ENCODE assay signal across 1 cellular context in the genomic region with DNA sequence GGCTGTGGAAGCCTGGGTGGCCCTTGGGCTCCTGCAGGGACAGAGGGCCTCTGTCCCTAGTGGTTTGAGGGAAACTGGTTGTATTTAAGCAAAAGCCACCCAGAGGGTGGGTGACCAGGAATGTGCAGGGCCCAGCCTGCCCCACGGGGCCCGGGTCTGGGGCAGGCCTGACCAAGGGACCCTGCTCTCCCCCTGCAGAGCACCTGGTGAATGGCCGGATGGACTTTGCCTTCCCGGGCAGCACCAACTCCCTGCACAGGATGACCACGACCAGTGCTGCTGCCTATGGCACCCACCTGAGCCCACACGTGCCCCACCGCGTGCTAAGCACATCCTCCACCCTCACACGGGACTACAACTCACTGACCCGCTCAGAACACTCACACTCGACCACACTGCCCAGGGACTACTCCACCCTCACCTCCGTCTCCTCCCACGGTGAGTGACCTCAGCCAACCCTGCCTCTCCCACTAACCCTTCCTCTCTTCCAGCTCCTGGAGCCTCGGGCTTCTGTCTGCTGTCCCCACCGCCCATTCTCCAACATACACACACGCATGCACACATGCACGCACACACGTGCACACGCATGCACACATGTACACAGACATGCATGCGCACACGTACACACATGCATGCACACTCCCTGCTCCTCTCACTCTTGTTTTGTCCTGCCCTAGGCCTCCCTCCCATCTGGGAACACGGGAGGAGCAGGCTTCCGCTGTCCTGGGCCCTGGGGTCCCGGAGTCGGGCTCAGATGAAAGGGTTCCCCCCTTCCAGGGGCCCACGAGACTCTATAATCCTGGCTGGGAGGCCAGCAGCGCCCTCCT.
TF ChIP-seq lines count a peak whose summit lies in the region.

No MANE protein-coding gene starts in this region.

TF ChIP-seq in liver, 16 proteins besides CTCF, POLR2A, EP300 and RAD21:
- TF ChIP-seq SP1 (IDR thresholded peaks at IDR 0.05) (peak; percentile 64), JUND (IDR thresholded peaks at IDR 0.05) (no peak), RXRA (IDR thresholded peaks at IDR 0.05) (peak; percentile 69 to 76), EGR1 (IDR thresholded peaks at IDR 0.05; ENCODE audit: low read depth in 2 of 2) (no peak), FOXA2 (IDR thresholded peaks at IDR 0.05) (no peak), HNF4G (IDR thresholded peaks at IDR 0.05) (peak; percentile 57), YY1 (IDR thresholded peaks at IDR 0.05) (peak; percentile 33), FOXA1 (IDR thresholded peaks at IDR 0.05) (no peak), GABPA (IDR thresholded peaks at IDR 0.05 in 1 of 2, conservative IDR thresholded peaks at IDR 0.05 in 1 of 2) (no peak), HNF4A (conservative IDR thresholded peaks at IDR 0.05) (peak; percentile 81 to 87), NR2F2 (IDR thresholded peaks at IDR 0.05) (no peak), TAF1 (conservative IDR thresholded peaks at IDR 0.05) (no peak)
- TF ChIP-seq, protein P1, sequence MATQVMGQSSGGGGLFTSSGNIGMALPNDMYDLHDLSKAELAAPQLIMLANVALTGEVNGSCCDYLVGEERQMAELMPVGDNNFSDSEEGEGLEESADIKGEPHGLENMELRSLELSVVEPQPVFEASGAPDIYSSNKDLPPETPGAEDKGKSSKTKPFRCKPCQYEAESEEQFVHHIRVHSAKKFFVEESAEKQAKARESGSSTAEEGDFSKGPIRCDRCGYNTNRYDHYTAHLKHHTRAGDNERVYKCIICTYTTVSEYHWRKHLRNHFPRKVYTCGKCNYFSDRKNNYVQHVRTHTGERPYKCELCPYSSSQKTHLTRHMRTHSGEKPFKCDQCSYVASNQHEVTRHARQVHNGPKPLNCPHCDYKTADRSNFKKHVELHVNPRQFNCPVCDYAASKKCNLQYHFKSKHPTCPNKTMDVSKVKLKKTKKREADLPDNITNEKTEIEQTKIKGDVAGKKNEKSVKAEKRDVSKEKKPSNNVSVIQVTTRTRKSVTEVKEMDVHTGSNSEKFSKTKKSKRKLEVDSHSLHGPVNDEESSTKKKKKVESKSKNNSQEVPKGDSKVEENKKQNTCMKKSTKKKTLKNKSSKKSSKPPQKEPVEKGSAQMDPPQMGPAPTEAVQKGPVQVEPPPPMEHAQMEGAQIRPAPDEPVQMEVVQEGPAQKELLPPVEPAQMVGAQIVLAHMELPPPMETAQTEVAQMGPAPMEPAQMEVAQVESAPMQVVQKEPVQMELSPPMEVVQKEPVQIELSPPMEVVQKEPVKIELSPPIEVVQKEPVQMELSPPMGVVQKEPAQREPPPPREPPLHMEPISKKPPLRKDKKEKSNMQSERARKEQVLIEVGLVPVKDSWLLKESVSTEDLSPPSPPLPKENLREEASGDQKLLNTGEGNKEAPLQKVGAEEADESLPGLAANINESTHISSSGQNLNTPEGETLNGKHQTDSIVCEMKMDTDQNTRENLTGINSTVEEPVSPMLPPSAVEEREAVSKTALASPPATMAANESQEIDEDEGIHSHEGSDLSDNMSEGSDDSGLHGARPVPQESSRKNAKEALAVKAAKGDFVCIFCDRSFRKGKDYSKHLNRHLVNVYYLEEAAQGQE (IDR thresholded peaks at IDR 0.05): no peak
- TF ChIP-seq, protein P2, sequence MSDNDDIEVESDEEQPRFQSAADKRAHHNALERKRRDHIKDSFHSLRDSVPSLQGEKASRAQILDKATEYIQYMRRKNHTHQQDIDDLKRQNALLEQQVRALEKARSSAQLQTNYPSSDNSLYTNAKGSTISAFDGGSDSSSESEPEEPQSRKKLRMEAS (IDR thresholded peaks at IDR 0.05): no peak
- TF ChIP-seq, protein P3, sequence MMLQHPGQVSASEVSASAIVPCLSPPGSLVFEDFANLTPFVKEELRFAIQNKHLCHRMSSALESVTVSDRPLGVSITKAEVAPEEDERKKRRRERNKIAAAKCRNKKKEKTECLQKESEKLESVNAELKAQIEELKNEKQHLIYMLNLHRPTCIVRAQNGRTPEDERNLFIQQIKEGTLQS (IDR thresholded peaks at IDR 0.05): no peak
- TF ChIP-seq, protein P4, sequence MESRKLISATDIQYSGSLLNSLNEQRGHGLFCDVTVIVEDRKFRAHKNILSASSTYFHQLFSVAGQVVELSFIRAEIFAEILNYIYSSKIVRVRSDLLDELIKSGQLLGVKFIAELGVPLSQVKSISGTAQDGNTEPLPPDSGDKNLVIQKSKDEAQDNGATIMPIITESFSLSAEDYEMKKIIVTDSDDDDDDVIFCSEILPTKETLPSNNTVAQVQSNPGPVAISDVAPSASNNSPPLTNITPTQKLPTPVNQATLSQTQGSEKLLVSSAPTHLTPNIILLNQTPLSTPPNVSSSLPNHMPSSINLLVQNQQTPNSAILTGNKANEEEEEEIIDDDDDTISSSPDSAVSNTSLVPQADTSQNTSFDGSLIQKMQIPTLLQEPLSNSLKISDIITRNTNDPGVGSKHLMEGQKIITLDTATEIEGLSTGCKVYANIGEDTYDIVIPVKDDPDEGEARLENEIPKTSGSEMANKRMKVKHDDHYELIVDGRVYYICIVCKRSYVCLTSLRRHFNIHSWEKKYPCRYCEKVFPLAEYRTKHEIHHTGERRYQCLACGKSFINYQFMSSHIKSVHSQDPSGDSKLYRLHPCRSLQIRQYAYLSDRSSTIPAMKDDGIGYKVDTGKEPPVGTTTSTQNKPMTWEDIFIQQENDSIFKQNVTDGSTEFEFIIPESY (IDR thresholded peaks at IDR 0.05): no peak
TF ChIP-seq in liver: peak in this region for 5.
